ENCODE assay signal across 1 cellular context in the genomic region with DNA sequence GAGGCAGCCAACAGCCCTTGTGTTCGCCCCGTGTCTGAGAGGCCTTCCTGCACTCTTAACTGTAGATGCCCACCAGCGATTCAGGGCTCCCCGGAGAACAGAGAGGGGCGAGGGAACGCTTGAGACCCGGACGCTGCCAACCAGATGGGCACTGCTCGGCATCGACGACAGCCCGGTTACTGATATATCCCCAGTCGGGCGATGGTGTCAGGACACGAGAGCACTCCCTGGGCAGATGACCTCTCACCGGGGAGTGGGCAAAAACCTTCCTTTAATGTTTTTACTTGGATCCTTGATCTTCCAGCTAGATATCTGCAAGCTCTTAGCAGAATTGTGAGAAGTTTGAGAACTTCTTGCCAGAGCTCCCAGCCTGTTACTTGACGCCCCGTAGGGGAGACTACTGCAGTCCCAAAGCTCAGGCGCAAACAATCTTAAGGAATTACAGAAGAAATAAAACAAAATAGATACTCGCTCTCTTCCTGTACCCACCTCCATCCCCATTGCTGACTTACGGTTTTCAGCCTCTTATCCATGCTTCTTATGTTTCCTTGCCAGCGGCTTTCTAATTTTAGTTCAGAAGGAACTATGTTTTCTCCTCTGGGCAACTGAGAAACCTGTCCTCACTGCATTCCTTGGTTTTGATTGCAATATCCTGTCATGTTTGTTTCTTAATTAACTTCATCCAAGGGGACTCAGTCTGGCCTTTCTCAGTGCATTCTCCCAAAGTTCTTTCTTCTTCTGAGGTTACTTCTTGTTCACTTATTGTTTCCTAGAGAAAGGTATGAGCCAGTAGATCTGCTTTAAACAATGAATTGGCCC.
A peak's percentile ranks its signal among the peaks of the same experiment; 100 is the strongest.
TF ChIP-seq lines count a peak whose summit lies in the region.

No MANE protein-coding gene starts in this region.

TF ChIP-seq in K562, 482 proteins besides CTCF, POLR2A, EP300 and RAD21:
- TF ChIP-seq, protein P1, sequence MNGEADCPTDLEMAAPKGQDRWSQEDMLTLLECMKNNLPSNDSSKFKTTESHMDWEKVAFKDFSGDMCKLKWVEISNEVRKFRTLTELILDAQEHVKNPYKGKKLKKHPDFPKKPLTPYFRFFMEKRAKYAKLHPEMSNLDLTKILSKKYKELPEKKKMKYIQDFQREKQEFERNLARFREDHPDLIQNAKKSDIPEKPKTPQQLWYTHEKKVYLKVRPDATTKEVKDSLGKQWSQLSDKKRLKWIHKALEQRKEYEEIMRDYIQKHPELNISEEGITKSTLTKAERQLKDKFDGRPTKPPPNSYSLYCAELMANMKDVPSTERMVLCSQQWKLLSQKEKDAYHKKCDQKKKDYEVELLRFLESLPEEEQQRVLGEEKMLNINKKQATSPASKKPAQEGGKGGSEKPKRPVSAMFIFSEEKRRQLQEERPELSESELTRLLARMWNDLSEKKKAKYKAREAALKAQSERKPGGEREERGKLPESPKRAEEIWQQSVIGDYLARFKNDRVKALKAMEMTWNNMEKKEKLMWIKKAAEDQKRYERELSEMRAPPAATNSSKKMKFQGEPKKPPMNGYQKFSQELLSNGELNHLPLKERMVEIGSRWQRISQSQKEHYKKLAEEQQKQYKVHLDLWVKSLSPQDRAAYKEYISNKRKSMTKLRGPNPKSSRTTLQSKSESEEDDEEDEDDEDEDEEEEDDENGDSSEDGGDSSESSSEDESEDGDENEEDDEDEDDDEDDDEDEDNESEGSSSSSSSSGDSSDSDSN (IDR thresholded peaks at IDR 0.05; ENCODE audit: borderline replicate concordance in 1 of 2, low read depth in 2 of 2, low read length in 2 of 2) = 0 out of 4 replicates have a peak, but pooled peaks of 1 of the 2 experiments have one; percentile 34
- TF ChIP-seq, protein P2, sequence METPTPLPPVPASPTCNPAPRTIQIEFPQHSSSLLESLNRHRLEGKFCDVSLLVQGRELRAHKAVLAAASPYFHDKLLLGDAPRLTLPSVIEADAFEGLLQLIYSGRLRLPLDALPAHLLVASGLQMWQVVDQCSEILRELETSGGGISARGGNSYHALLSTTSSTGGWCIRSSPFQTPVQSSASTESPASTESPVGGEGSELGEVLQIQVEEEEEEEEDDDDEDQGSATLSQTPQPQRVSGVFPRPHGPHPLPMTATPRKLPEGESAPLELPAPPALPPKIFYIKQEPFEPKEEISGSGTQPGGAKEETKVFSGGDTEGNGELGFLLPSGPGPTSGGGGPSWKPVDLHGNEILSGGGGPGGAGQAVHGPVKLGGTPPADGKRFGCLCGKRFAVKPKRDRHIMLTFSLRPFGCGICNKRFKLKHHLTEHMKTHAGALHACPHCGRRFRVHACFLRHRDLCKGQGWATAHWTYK (CRISPR knock-in tag; IDR thresholded peaks at IDR 0.05) = no peak
- TF ChIP-seq, protein P3, sequence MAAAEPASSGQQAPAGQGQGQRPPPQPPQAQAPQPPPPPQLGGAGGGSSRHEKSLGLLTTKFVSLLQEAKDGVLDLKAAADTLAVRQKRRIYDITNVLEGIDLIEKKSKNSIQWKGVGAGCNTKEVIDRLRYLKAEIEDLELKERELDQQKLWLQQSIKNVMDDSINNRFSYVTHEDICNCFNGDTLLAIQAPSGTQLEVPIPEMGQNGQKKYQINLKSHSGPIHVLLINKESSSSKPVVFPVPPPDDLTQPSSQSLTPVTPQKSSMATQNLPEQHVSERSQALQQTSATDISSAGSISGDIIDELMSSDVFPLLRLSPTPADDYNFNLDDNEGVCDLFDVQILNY (CRISPR knock-in tag; IDR thresholded peaks at IDR 0.05) = no peak
- TF ChIP-seq CHD1 (IDR thresholded peaks at IDR 0.05; ENCODE audit: low read length) (peak; percentile 70), POLR2B (IDR thresholded peaks at IDR 0.05; ENCODE audit: low read depth, partially characterized antibody) (no peak), ZNF830 (CRISPR knock-in tag; IDR thresholded peaks at IDR 0.05) (0 out of 2 replicates have a peak, but pooled peaks have one; percentile 73), ATF1 (CRISPR knock-in tag; IDR thresholded peaks at IDR 0.05) (no peak), ATF1 (tag; IDR thresholded peaks at IDR 0.05) (no peak), HDGF (IDR thresholded peaks at IDR 0.05) (no peak), GTF2F1 (IDR thresholded peaks at IDR 0.05; ENCODE audit: low read depth, low read length) (no peak), SAP30 (IDR thresholded peaks at IDR 0.05; ENCODE audit: borderline replicate concordance, insufficient read depth, low read depth, low read length, poor library complexity, severe bottlenecking) (peak; percentile 1), ZNF583 (CRISPR knock-in tag; IDR thresholded peaks at IDR 0.05) (peak; percentile 3; the same call in 1 of the 2 replicates), ZNF644 (tag; IDR thresholded peaks at IDR 0.05; ENCODE audit: low read depth) (no peak), NR4A1 (CRISPR knock-in tag; IDR thresholded peaks at IDR 0.05) (no peak), NR4A1 (tag; IDR thresholded peaks at IDR 0.05) (no peak), MIER1 (IDR thresholded peaks at IDR 0.05; ENCODE audit: low read depth) (no peak), ZNF764 (CRISPR knock-in tag; IDR thresholded peaks at IDR 0.05; ENCODE audit: low read depth) (no peak), JUN (IDR thresholded peaks at IDR 0.05; ENCODE audit: borderline replicate concordance, low read depth, low read length) (no peak), JUN (CRISPR knock-in tag; IDR thresholded peaks at IDR 0.05; ENCODE audit: borderline replicate concordance) (no peak), NCOA2 (IDR thresholded peaks at IDR 0.05; ENCODE audit: partially characterized antibody in 2 of 2) (no peak)
- TF ChIP-seq, protein P4, sequence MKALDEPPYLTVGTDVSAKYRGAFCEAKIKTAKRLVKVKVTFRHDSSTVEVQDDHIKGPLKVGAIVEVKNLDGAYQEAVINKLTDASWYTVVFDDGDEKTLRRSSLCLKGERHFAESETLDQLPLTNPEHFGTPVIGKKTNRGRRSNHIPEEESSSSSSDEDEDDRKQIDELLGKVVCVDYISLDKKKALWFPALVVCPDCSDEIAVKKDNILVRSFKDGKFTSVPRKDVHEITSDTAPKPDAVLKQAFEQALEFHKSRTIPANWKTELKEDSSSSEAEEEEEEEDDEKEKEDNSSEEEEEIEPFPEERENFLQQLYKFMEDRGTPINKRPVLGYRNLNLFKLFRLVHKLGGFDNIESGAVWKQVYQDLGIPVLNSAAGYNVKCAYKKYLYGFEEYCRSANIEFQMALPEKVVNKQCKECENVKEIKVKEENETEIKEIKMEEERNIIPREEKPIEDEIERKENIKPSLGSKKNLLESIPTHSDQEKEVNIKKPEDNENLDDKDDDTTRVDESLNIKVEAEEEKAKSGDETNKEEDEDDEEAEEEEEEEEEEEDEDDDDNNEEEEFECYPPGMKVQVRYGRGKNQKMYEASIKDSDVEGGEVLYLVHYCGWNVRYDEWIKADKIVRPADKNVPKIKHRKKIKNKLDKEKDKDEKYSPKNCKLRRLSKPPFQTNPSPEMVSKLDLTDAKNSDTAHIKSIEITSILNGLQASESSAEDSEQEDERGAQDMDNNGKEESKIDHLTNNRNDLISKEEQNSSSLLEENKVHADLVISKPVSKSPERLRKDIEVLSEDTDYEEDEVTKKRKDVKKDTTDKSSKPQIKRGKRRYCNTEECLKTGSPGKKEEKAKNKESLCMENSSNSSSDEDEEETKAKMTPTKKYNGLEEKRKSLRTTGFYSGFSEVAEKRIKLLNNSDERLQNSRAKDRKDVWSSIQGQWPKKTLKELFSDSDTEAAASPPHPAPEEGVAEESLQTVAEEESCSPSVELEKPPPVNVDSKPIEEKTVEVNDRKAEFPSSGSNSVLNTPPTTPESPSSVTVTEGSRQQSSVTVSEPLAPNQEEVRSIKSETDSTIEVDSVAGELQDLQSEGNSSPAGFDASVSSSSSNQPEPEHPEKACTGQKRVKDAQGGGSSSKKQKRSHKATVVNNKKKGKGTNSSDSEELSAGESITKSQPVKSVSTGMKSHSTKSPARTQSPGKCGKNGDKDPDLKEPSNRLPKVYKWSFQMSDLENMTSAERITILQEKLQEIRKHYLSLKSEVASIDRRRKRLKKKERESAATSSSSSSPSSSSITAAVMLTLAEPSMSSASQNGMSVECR (CRISPR knock-in tag; IDR thresholded peaks at IDR 0.05) = peak; percentile 77
- TF ChIP-seq, protein P5, sequence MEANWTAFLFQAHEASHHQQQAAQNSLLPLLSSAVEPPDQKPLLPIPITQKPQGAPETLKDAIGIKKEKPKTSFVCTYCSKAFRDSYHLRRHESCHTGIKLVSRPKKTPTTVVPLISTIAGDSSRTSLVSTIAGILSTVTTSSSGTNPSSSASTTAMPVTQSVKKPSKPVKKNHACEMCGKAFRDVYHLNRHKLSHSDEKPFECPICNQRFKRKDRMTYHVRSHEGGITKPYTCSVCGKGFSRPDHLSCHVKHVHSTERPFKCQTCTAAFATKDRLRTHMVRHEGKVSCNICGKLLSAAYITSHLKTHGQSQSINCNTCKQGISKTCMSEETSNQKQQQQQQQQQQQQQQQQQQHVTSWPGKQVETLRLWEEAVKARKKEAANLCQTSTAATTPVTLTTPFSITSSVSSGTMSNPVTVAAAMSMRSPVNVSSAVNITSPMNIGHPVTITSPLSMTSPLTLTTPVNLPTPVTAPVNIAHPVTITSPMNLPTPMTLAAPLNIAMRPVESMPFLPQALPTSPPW (CRISPR knock-in tag; IDR thresholded peaks at IDR 0.05) = peak; percentile 7; the same call in 1 of the 2 replicates
- TF ChIP-seq, protein P6, sequence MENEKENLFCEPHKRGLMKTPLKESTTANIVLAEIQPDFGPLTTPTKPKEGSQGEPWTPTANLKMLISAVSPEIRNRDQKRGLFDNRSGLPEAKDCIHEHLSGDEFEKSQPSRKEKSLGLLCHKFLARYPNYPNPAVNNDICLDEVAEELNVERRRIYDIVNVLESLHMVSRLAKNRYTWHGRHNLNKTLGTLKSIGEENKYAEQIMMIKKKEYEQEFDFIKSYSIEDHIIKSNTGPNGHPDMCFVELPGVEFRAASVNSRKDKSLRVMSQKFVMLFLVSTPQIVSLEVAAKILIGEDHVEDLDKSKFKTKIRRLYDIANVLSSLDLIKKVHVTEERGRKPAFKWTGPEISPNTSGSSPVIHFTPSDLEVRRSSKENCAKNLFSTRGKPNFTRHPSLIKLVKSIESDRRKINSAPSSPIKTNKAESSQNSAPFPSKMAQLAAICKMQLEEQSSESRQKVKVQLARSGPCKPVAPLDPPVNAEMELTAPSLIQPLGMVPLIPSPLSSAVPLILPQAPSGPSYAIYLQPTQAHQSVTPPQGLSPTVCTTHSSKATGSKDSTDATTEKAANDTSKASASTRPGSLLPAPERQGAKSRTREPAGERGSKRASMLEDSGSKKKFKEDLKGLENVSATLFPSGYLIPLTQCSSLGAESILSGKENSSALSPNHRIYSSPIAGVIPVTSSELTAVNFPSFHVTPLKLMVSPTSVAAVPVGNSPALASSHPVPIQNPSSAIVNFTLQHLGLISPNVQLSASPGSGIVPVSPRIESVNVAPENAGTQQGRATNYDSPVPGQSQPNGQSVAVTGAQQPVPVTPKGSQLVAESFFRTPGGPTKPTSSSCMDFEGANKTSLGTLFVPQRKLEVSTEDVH (IDR thresholded peaks at IDR 0.05; ENCODE audit: low read depth, partially characterized antibody) = no peak
- TF ChIP-seq, protein P7, sequence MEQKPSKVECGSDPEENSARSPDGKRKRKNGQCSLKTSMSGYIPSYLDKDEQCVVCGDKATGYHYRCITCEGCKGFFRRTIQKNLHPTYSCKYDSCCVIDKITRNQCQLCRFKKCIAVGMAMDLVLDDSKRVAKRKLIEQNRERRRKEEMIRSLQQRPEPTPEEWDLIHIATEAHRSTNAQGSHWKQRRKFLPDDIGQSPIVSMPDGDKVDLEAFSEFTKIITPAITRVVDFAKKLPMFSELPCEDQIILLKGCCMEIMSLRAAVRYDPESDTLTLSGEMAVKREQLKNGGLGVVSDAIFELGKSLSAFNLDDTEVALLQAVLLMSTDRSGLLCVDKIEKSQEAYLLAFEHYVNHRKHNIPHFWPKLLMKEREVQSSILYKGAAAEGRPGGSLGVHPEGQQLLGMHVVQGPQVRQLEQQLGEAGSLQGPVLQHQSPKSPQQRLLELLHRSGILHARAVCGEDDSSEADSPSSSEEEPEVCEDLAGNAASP (IDR thresholded peaks at IDR 0.05) = no peak
- TF ChIP-seq, protein P8, sequence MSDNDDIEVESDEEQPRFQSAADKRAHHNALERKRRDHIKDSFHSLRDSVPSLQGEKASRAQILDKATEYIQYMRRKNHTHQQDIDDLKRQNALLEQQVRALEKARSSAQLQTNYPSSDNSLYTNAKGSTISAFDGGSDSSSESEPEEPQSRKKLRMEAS (CRISPR knock-in tag; IDR thresholded peaks at IDR 0.05) = 0 out of 2 replicates have a peak, but pooled peaks have one; percentile 32
- TF ChIP-seq, protein P9, sequence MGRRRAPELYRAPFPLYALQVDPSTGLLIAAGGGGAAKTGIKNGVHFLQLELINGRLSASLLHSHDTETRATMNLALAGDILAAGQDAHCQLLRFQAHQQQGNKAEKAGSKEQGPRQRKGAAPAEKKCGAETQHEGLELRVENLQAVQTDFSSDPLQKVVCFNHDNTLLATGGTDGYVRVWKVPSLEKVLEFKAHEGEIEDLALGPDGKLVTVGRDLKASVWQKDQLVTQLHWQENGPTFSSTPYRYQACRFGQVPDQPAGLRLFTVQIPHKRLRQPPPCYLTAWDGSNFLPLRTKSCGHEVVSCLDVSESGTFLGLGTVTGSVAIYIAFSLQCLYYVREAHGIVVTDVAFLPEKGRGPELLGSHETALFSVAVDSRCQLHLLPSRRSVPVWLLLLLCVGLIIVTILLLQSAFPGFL (CRISPR knock-in tag; IDR thresholded peaks at IDR 0.05) = no peak
- TF ChIP-seq, protein P10, sequence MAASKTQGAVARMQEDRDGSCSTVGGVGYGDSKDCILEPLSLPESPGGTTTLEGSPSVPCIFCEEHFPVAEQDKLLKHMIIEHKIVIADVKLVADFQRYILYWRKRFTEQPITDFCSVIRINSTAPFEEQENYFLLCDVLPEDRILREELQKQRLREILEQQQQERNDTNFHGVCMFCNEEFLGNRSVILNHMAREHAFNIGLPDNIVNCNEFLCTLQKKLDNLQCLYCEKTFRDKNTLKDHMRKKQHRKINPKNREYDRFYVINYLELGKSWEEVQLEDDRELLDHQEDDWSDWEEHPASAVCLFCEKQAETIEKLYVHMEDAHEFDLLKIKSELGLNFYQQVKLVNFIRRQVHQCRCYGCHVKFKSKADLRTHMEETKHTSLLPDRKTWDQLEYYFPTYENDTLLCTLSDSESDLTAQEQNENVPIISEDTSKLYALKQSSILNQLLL (CRISPR knock-in tag; IDR thresholded peaks at IDR 0.05; ENCODE audit: borderline replicate concordance) = no peak
